ENCODE assay signal across 1 cellular context in the genomic region with DNA sequence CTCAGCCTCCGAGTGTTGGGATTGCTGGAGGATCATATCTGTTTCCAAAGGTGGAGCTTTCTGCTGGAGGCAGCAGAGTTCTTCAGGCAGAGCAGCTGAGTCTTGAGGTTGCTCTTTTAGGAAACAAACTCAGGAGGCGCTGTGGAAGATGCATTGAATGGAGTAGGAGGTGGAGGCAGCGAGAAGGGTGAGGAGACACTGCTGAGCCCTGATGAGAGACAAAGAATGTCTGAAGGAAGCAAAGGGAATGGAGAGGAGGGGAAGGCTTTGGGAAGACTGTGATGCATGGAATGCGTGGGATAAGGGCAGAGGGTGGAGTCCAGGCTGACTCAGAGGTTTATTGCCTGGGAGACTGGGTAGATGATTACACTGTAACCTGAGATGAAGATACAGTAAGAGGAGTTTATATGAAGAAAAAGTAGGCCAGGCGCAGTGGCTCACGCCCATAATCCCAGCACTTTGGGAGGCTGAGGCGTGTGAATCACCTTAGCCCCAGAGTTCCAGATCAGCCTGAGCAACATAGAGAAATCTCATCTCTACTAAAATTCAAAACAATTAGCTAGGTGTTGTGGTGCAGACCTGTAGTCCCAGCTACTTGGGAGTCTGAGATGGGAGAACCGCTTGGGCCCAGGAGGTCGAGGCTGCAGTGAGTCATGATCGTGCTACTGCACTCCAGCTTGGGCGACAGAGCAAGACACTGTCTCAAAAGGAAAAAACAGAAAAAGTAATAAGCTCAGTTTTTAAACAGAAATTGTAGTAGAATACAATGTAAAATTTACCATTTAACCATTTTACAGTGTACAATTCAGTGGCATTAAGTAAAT.
TF ChIP-seq lines count a peak whose summit lies in the region.

No MANE protein-coding gene starts in this region.

TF ChIP-seq in HEK293, 187 proteins besides CTCF, POLR2A, EP300 and RAD21 (continued from another document and continues in another):
- TF ChIP-seq ZXDB (tag by site-specific recombination; IDR thresholded peaks at IDR 0.05) (peak; percentile 91), GLI4 (tag by site-specific recombination; IDR thresholded peaks at IDR 0.05) (no peak), INSM2 (tag by site-specific recombination; IDR thresholded peaks at IDR 0.05) (peak; percentile 97), ZNF701 (tag by site-specific recombination; IDR thresholded peaks at IDR 0.05) (no peak), ZSCAN30 (tag by site-specific recombination; IDR thresholded peaks at IDR 0.05) (no peak), ZBTB49 (tag by site-specific recombination; IDR thresholded peaks at IDR 0.05; ENCODE audit: low read depth) (no peak), ZNF416 (tag by site-specific recombination; IDR thresholded peaks at IDR 0.05) (no peak), KLF7 (tag by site-specific recombination; IDR thresholded peaks at IDR 0.05; ENCODE audit: borderline replicate concordance) (peak; percentile 98), ZBTB21 (tag by site-specific recombination; IDR thresholded peaks at IDR 0.05) (peak; percentile 62; the same call in 1 of the 2 replicates), ZNF324 (tag by site-specific recombination; IDR thresholded peaks at IDR 0.05) (peak; percentile 11; the same call in 1 of the 2 replicates), AEBP2 (tag by site-specific recombination; IDR thresholded peaks at IDR 0.05; ENCODE audit: borderline replicate concordance) (no peak), ZNF658 (tag by site-specific recombination; IDR thresholded peaks at IDR 0.05) (no peak), ZBTB8A (tag by site-specific recombination; IDR thresholded peaks at IDR 0.05) (peak; percentile 95), SCRT2 (tag by site-specific recombination; IDR thresholded peaks at IDR 0.05) (peak; percentile 39; the same call in 1 of the 2 replicates), ZSCAN23 (tag by site-specific recombination; IDR thresholded peaks at IDR 0.05) (peak; percentile 63; the same call in 1 of the 2 replicates), ZNF155 (tag by site-specific recombination; IDR thresholded peaks at IDR 0.05) (no peak), ZNF623 (tag by site-specific recombination; IDR thresholded peaks at IDR 0.05) (no peak), ZNF24 (tag by site-specific recombination; IDR thresholded peaks at IDR 0.05) (peak; percentile 89), ZNF433 (tag by site-specific recombination; IDR thresholded peaks at IDR 0.05; ENCODE audit: low read depth) (no peak), ZBTB44 (tag by site-specific recombination; IDR thresholded peaks at IDR 0.05) (peak; percentile 95), ZNF274 (IDR thresholded peaks at IDR 0.05; ENCODE audit: low read length) (no peak), ZNF274 (tag by site-specific recombination; IDR thresholded peaks at IDR 0.05; ENCODE audit: borderline replicate concordance) (no peak), ZFP41 (tag by site-specific recombination; IDR thresholded peaks at IDR 0.05; ENCODE audit: borderline replicate concordance) (no peak), ZNF404 (tag by site-specific recombination; IDR thresholded peaks at IDR 0.05) (no peak), ZBTB48 (tag by site-specific recombination; IDR thresholded peaks at IDR 0.05) (no peak; the same call in 1 of the 2 replicates), PRDM1 (tag by site-specific recombination; IDR thresholded peaks at IDR 0.05) (peak; percentile 86), ZNF112 (tag by site-specific recombination; IDR thresholded peaks at IDR 0.05) (no peak), BCL11A (tag by site-specific recombination; IDR thresholded peaks at IDR 0.05; ENCODE audit: low read depth) (peak; percentile 91), SP2 (tag by site-specific recombination; IDR thresholded peaks at IDR 0.05) (peak; percentile 71), ZNF776 (tag by site-specific recombination; IDR thresholded peaks at IDR 0.05; ENCODE audit: borderline replicate concordance) (no peak), ZNF26 (tag by site-specific recombination; IDR thresholded peaks at IDR 0.05) (no peak), ZBTB1 (tag by site-specific recombination; IDR thresholded peaks at IDR 0.05) (no peak), ZNF600 (tag by site-specific recombination; IDR thresholded peaks at IDR 0.05) (peak; percentile 99), ZNF596 (tag by site-specific recombination; IDR thresholded peaks at IDR 0.05) (no peak), ZBTB11 (tag by site-specific recombination; conservative IDR thresholded peaks at IDR 0.05; ENCODE audit: low read depth) (no peak), ZNF837 (tag by site-specific recombination; IDR thresholded peaks at IDR 0.05) (no peak), ZNF121 (tag by site-specific recombination; IDR thresholded peaks at IDR 0.05) (no peak), ZNF555 (tag by site-specific recombination; conservative IDR thresholded peaks at IDR 0.05) (no peak)
- TF ChIP-seq, protein P1, sequence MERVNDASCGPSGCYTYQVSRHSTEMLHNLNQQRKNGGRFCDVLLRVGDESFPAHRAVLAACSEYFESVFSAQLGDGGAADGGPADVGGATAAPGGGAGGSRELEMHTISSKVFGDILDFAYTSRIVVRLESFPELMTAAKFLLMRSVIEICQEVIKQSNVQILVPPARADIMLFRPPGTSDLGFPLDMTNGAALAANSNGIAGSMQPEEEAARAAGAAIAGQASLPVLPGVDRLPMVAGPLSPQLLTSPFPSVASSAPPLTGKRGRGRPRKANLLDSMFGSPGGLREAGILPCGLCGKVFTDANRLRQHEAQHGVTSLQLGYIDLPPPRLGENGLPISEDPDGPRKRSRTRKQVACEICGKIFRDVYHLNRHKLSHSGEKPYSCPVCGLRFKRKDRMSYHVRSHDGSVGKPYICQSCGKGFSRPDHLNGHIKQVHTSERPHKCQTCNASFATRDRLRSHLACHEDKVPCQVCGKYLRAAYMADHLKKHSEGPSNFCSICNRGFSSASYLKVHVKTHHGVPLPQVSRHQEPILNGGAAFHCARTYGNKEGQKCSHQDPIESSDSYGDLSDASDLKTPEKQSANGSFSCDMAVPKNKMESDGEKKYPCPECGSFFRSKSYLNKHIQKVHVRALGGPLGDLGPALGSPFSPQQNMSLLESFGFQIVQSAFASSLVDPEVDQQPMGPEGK (tag by site-specific recombination; IDR thresholded peaks at IDR 0.05) = peak; percentile 86
- TF ChIP-seq, protein P2, sequence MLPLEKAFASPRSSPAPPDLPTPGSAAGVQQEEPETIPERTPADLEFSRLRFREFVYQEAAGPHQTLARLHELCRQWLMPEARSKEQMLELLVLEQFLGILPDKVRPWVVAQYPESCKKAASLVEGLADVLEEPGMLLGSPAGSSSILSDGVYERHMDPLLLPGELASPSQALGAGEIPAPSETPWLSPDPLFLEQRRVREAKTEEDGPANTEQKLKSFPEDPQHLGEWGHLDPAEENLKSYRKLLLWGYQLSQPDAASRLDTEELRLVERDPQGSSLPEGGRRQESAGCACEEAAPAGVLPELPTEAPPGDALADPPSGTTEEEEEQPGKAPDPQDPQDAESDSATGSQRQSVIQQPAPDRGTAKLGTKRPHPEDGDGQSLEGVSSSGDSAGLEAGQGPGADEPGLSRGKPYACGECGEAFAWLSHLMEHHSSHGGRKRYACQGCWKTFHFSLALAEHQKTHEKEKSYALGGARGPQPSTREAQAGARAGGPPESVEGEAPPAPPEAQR (tag by site-specific recombination; IDR thresholded peaks at IDR 0.05) = no peak
